Comparison of ENCODE assay signal across 8 cellular contexts in genomic region chr1:224432141-224432540, GRCh38. TPM values are rescaled to one million over a fixed set of nuclear protein-coding genes. Genes with fewer than 3 reads are reported as not detected.
A peak's percentile ranks its signal among the peaks of the same experiment; 100 is the strongest.
DNase-seq lines count a peak whose midpoint lies in the region; ATAC-seq and TF ChIP-seq lines count a peak whose summit lies in the region.

No MANE protein-coding gene starts in this region.

- H3K4me2 ChIP-seq in mesendoderm (ENCODE audit: low read length) = no peak overlapping the region

- H3K4me1 Mint-ChIP-seq in CD14-positive monocyte = peaks cover 50% of the 10 kb centered on the region
- peaks cover 23 to 74% (median 61%) of the 10 kb centered on the region in 4 donors for H3K4me1 Mint-ChIP-seq in naive thymus-derived CD8-positive, alpha-beta T cell

- no peaks in the 10 kb centered on the region for H3K36me3 ChIP-seq in colonic mucosa
- H3K36me3 ChIP-seq in mesendoderm (ENCODE audit: control insufficient read depth, insufficient read depth, low read length) = no peaks in the 10 kb centered on the region

- H3K18ac ChIP-seq in mesendoderm (ENCODE audit: low read length) = no peak overlapping the region

- no peak overlapping the region for H2BK5ac ChIP-seq in mesendoderm (ENCODE audit: low read length)

- POLR2A ChIA-PET in naive thymus-derived CD8-positive, alpha-beta T cell (lab: Charles Lee) = interaction anchor here (0.5 to 2.4 kb wide), 7 partner anchors 10 to 124 kb away, joined by 3 to 7 read pairs (median 4); partner anchors contain the start of gene NVL

- H3K9me3 ChIP-seq in colonic mucosa = no peaks in the 10 kb centered on the region

- H3K36me3 Mint-ChIP-seq in CD14-positive monocyte = peaks cover 20 to 35% of the 10 kb centered on the region in 2 donors
- peaks cover 0 to 35% (median 0%) of the 10 kb centered on the region in 3 donors for H3K36me3 Mint-ChIP-seq in naive thymus-derived CD8-positive, alpha-beta T cell

- H3K27me3 Mint-ChIP-seq in CD14-positive monocyte (ENCODE audit: low read depth in 3 of 3) = no peaks in the 10 kb centered on the region
- H3K27me3 Mint-ChIP-seq in naive thymus-derived CD8-positive, alpha-beta T cell = no peaks in the 10 kb centered on the region

- H3K4me3 Mint-ChIP-seq in CD14-positive monocyte = peak overlapping the region; percentile 97 to 98
- H3K4me3 Mint-ChIP-seq in naive thymus-derived CD8-positive, alpha-beta T cell = peak overlapping the region; percentile 80 to 97 (median 88)

- H3K79me1 ChIP-seq in mesendoderm (ENCODE audit: low read length) = peaks cover 8% of the 10 kb centered on the region

- no peak overlapping the region for H2BK15ac ChIP-seq in mesendoderm (replicated peaks; ENCODE audit: low read depth)

- no peak overlapping the region for H3K4ac ChIP-seq in mesendoderm (ENCODE audit: low read depth, low read length)

- no CpG with 5 or more reads among the region's 2 CpGs for WGBS in mesendoderm (ENCODE audit: extremely low coverage, insufficient coverage, low lambda C conversion rate)

- no peak overlapping the region for H2BK120ac ChIP-seq in mesendoderm (ENCODE audit: low read depth, low read length)

- no peak for ATAC-seq in naive thymus-derived CD8-positive, alpha-beta T cell

- no peak overlapping the region for H4K5ac ChIP-seq in mesendoderm (ENCODE audit: low read length)

- H3K27ac Mint-ChIP-seq in CD14-positive monocyte = peak overlapping the region in 6 of 7 donors; percentile 46 to 94 (median 84)
- H3K27ac Mint-ChIP-seq in naive thymus-derived CD8-positive, alpha-beta T cell = peak overlapping the region in 9 of 10 donors; percentile 80 to 97 (median 89)

- H4K8ac ChIP-seq in mesendoderm (ENCODE audit: low read depth, low read length) = no peak overlapping the region

- intact Hi-C loops in CD14-positive monocyte (cut with micrococcal nuclease) (no loop called here), colonic mucosa (cut with DNase I) (loop anchor here (5.0 kb wide), 1 partner anchor 75 kb away; the partner anchor contains the start of gene CNIH4)

- no peak overlapping the region for H3K56ac ChIP-seq in mesendoderm (ENCODE audit: low read length)

- H3K4me3 ChIP-seq in LNCaP clone FGC (ENCODE audit: low read depth, low read length) (peak overlapping the region; percentile 63), colonic mucosa (peak overlapping the region; percentile 85), mesendoderm (ENCODE audit: low read length) (no peak overlapping the region)

- peak overlapping the region; percentile 28 to 83 for H3K9ac ChIP-seq in colonic mucosa (ENCODE audit: low read depth in 2 of 2, low read length in 2 of 2)
- H3K9ac ChIP-seq in mesendoderm (ENCODE audit: low read length) = no peak overlapping the region

- peaks cover 7% of the 10 kb centered on the region for H3K4me1 ChIP-seq in colonic mucosa
- H3K4me1 ChIP-seq in mesendoderm (ENCODE audit: control insufficient read depth, low read depth, low read length) = peaks cover 5% of the 10 kb centered on the region

- H3K27me3 ChIP-seq in colonic mucosa (no peaks in the 10 kb centered on the region), mesendoderm (ENCODE audit: insufficient read depth, low read length, poor library complexity) (no peaks in the 10 kb centered on the region)

- TF ChIP-seq CTCF in CD14-positive monocyte (IDR thresholded peaks at IDR 0.05) (no peak), LNCaP clone FGC (IDR thresholded peaks at IDR 0.05; ENCODE audit: control insufficient read depth, extremely low read depth, insufficient read depth) (no peak), colonic mucosa (IDR thresholded peaks at IDR 0.05) (no peak)

- H3K27ac ChIP-seq in colonic mucosa (peak overlapping the region; percentile 93), mesendoderm (ENCODE audit: low read depth, low read length) (no peak overlapping the region)

- DNase-seq in CD14-positive monocyte (ENCODE audit: low spot score) = no peak
- no peak for DNase-seq in LNCaP clone FGC (ENCODE audit: low read depth)
- no peak for DNase-seq in colonic mucosa
- no peak for DNase-seq in naive thymus-derived CD8-positive, alpha-beta T cell
- no peak for DNase-seq in mesendoderm
- DNase-seq in SHP77 (lab: John Stamatoyannopoulos, UW) = no peak
- no peak for DNase-seq in DMS79 treated with DMSO at 0.1 percent for 48 hours (lab: John Stamatoyannopoulos, UW)
- no peak for DNase-seq in ecto neural progenitor cell (ENCODE audit: low spot score)

- H3K79me2 ChIP-seq in mesendoderm (ENCODE audit: control insufficient read depth, insufficient read depth, low read length) = peaks cover 34% of the 10 kb centered on the region

- H3K9me3 Mint-ChIP-seq in CD14-positive monocyte = peaks cover 0 to 4% (median 1%) of the 10 kb centered on the region in 7 donors
- no peaks in the 10 kb centered on the region for H3K9me3 Mint-ChIP-seq in naive thymus-derived CD8-positive, alpha-beta T cell

- no peak overlapping the region for H2AK5ac ChIP-seq in mesendoderm (ENCODE audit: low read length)

- H3K23ac ChIP-seq in mesendoderm (ENCODE audit: low read length) = no peak overlapping the region

RNA-seq across cellular contexts. Expression of gene WDR26, which starts 2.5 kb away (rescaled TPM):
- 1 to 10 TPM; 2.7 to 4.0 TPM for polyA plus RNA-seq in CD14-positive monocyte
- 10 to 100 TPM; 53.5 to 78.4 TPM for total RNA-seq in colonic mucosa
- 100 to 1,000 TPM; 119 to 121 TPM for total RNA-seq in naive thymus-derived CD8-positive, alpha-beta T cell
- 1 to 10 TPM; 2.7 to 3.8 (median 2.8) TPM for polyA plus RNA-seq in naive thymus-derived CD8-positive, alpha-beta T cell
- 35.6 TPM for polyA plus RNA-seq in mesendoderm (2013, experiment 1 of 2)
- polyA plus RNA-seq in mesendoderm (2013, experiment 2 of 2) = 34.1 TPM
